ENCODE assay signal across 20 cellular contexts in genomic region chr5:65128226-65128625, GRCh38.
A peak's percentile ranks its signal among the peaks of the same experiment; 100 is the strongest.
DNase-seq lines count a peak whose midpoint lies in the region; ATAC-seq and TF ChIP-seq lines count a peak whose summit lies in the region.
"Had no signal": no experiment of that assay in that cellular context is flagged by ENCODE, and none has a peak within 500 bp of the region (broad histone marks: within the 10 kb centered on the region; RNA-seq: fewer than 3 reads in every experiment).

No MANE protein-coding gene starts in this region.

- no peaks in the 10 kb centered on the region; the same call in 1 of the 2 replicates for H3K27me3 Mint-ChIP-seq in HFFc6 (ENCODE audit: insufficient read depth)
- H3K27me3 Mint-ChIP-seq: stimulated activated memory B cell treated with anti-CD40 and anti-IgM and Interleukin-4, amounts not matched to agents 10 μg/mL and 1 μg/mL and 100 μg/mL, for 72 hours had no signal

- no peak overlapping the region for H3K4me3 ChIP-seq in mesodermal cell (ENCODE audit: extremely low read depth, insufficient read depth, low read length, poor library complexity, severe bottlenecking)
- peak overlapping the region; percentile 12 to 44 for H3K4me3 ChIP-seq in stomach smooth muscle (ENCODE audit: low read length in 2 of 2)
- H3K4me3 ChIP-seq: body of pancreas, ovary, tibial nerve had no signal

- H3K36me3 Mint-ChIP-seq in HFFc6 (ENCODE audit: low read depth): no peaks in the 10 kb centered on the region
- no peaks in the 10 kb centered on the region for H3K36me3 Mint-ChIP-seq in stimulated activated effector memory CD8-positive, alpha-beta T cell treated with anti-CD3 and anti-CD28 coated beads, Interleukin-12 subunit alpha, Interleukin-12 subunit beta, amount 100 ng/mL, for 72 hours
- H3K36me3 Mint-ChIP-seq: stimulated activated memory B cell treated with anti-CD40 and anti-IgM and Interleukin-4, amounts not matched to agents 10 μg/mL and 1 μg/mL and 100 μg/mL, for 72 hours had no signal

- H3K4me1 Mint-ChIP-seq in HFFc6 (ENCODE audit: low read depth): peaks cover 36% of the 10 kb centered on the region
- H3K4me1 Mint-ChIP-seq in stimulated activated effector memory CD8-positive, alpha-beta T cell treated with anti-CD3 and anti-CD28 coated beads, Interleukin-12 subunit alpha, Interleukin-12 subunit beta, amount 100 ng/mL, for 72 hours: no peaks in the 10 kb centered on the region
- H3K4me1 Mint-ChIP-seq: stimulated activated memory B cell treated with anti-CD40 and anti-IgM and Interleukin-4, amounts not matched to agents 10 μg/mL and 1 μg/mL and 100 μg/mL, for 72 hours had no signal

- no peak for TF ChIP-seq CTCF in HFFc6 (IDR thresholded peaks at IDR 0.05)

- peak overlapping the region; percentile 53; the same call in 1 of the 2 replicates for H3K4me3 Mint-ChIP-seq in HFFc6
- H3K4me3 Mint-ChIP-seq in stimulated activated effector memory CD8-positive, alpha-beta T cell treated with anti-CD3 and anti-CD28 coated beads, Interleukin-12 subunit alpha, Interleukin-12 subunit beta, amount 100 ng/mL, for 72 hours: no peak overlapping the region
- H3K4me3 Mint-ChIP-seq: stimulated activated memory B cell treated with anti-CD40 and anti-IgM and Interleukin-4, amounts not matched to agents 10 μg/mL and 1 μg/mL and 100 μg/mL, for 72 hours had no signal

- DNase-seq in HFFc6: no peak
- peak; percentile 53 for DNase-seq in ecto neural progenitor cell (ENCODE audit: low spot score)
- no peak for DNase-seq in NOMO-1 treated with DMSO at 0.1 percent for 48 hours (lab: John Stamatoyannopoulos, UW; ENCODE audit: unreplicated experiment)
- DNase-seq in NCI-H1436 treated with DMSO at 0.1 percent for 48 hours (lab: John Stamatoyannopoulos, UW): no peak
- no peak for DNase-seq in DMS79 (lab: John Stamatoyannopoulos, UW)
- DNase-seq in stimulated activated effector memory CD8-positive, alpha-beta T cell treated with anti-CD3 and anti-CD28 coated beads, Interleukin-12 subunit alpha, Interleukin-12 subunit beta, amount 100 ng/mL, for 72 hours (ENCODE audit: low spot score in 2 of 2): no peak
- DNase-seq: activated CD4-positive, alpha-beta T cell treated with anti-CD3 and anti-CD28 coated beads, Interleukin-2, amount 50 U/mL, for 48 hours; activated naive CD4-positive, alpha-beta T cell treated with anti-CD3 and anti-CD28 coated beads, Interleukin-2, amount 50 U/mL, for 16 hours; body of pancreas; H7; NCI-H1417 treated with DMSO at 0.1 percent for 48 hours; ovary; right cardiac atrium had no signal

- H3K9ac ChIP-seq in stomach smooth muscle (ENCODE audit: low read length in 2 of 2): peak overlapping the region in 1 of 2 donors; percentile 20

- H3K27me3 ChIP-seq in stomach smooth muscle (ENCODE audit: control insufficient read depth in 1 of 2, insufficient read depth in 2 of 2, low read length in 2 of 2): no peaks in the 10 kb centered on the region
- H3K27me3 ChIP-seq: body of pancreas, ovary, tibial nerve had no signal

- H3K27ac ChIP-seq in mesodermal cell (ENCODE audit: low read depth, low read length, severe bottlenecking) (peak overlapping the region; percentile 74), stomach smooth muscle (ENCODE audit: low read length) (peak overlapping the region; percentile 60)
- H3K27ac ChIP-seq: body of pancreas, tibial nerve, VCaP had no signal

- H3K9me3 Mint-ChIP-seq in HFFc6: no peaks in the 10 kb centered on the region
- no peaks in the 10 kb centered on the region for H3K9me3 Mint-ChIP-seq in stimulated activated effector memory CD8-positive, alpha-beta T cell treated with anti-CD3 and anti-CD28 coated beads, Interleukin-12 subunit alpha, Interleukin-12 subunit beta, amount 100 ng/mL, for 72 hours
- H3K9me3 Mint-ChIP-seq: stimulated activated memory B cell treated with anti-CD40 and anti-IgM and Interleukin-4, amounts not matched to agents 10 μg/mL and 1 μg/mL and 100 μg/mL, for 72 hours had no signal

- peak overlapping the region; percentile 82 for H3K27ac Mint-ChIP-seq in HFFc6
- H3K27ac Mint-ChIP-seq in stimulated activated effector memory CD8-positive, alpha-beta T cell treated with anti-CD3 and anti-CD28 coated beads, Interleukin-12 subunit alpha, Interleukin-12 subunit beta, amount 100 ng/mL, for 72 hours: no peak overlapping the region
- H3K27ac Mint-ChIP-seq: stimulated activated memory B cell treated with anti-CD40 and anti-IgM and Interleukin-4, amounts not matched to agents 10 μg/mL and 1 μg/mL and 100 μg/mL, for 72 hours had no signal

- no peak for ATAC-seq in stimulated activated effector memory CD8-positive, alpha-beta T cell treated with anti-CD3 and anti-CD28 coated beads, Interleukin-12 subunit alpha, Interleukin-12 subunit beta, amount 100 ng/mL, for 72 hours
- ATAC-seq: body of pancreas; left lobe of liver; right cardiac atrium; Right ventricle myocardium inferior; stimulated activated memory B cell treated with anti-CD40 and anti-IgM and Interleukin-4, amounts not matched to agents 10 μg/mL and 1 μg/mL and 100 μg/mL, for 72 hours had no signal

- H3K4me1 ChIP-seq in mesodermal cell (ENCODE audit: control insufficient read depth, insufficient read depth, low read length, poor library complexity, severe bottlenecking) (peaks cover 18% of the 10 kb centered on the region), stomach smooth muscle (ENCODE audit: control insufficient read depth, insufficient read depth, low read length) (peaks cover 35% of the 10 kb centered on the region)
- H3K4me1 ChIP-seq: body of pancreas had no signal

- H3K9me3 ChIP-seq in mesodermal cell (ENCODE audit: control insufficient read depth, low read length) (no peaks in the 10 kb centered on the region), stomach smooth muscle (ENCODE audit: control insufficient read depth in 2 of 2, low read length in 2 of 2) (no peaks in the 10 kb centered on the region)
- H3K9me3 ChIP-seq: body of pancreas, ovary, tibial nerve had no signal

- 77 to 81% methylated on average over 3 to 5 of the region's 6 CpGs for WGBS in mesodermal cell (ENCODE audit: insufficient coverage in 2 of 2), 2 experiments

- H3K36me3 ChIP-seq in mesodermal cell (ENCODE audit: control insufficient read depth, insufficient read depth, low read length): no peaks in the 10 kb centered on the region
- no peaks in the 10 kb centered on the region for H3K36me3 ChIP-seq in stomach smooth muscle (ENCODE audit: control insufficient read depth in 2 of 2, insufficient read depth in 2 of 2, low read length in 2 of 2)
- H3K36me3 ChIP-seq: ovary, tibial nerve had no signal
